1 cellular context compared by ENCODE assay signal in genomic region chr10:131896403-131896802, GRCh38.
TF ChIP-seq lines count a peak whose summit lies in the region.

No MANE protein-coding gene starts in this region.

TF ChIP-seq in K562, 482 proteins besides CTCF, POLR2A, EP300 and RAD21 (continued from another document):
- TF ChIP-seq THAP7 (CRISPR knock-in tag; IDR thresholded peaks at IDR 0.05) (no peak), PRMT5 (CRISPR knock-in tag; IDR thresholded peaks at IDR 0.05) (no peak), TCF7 (IDR thresholded peaks at IDR 0.05; ENCODE audit: borderline replicate concordance) (no peak), BHLHE40 (IDR thresholded peaks at IDR 0.05; ENCODE audit: low read length) (no peak), CAMTA2 (CRISPR knock-in tag; conservative IDR thresholded peaks at IDR 0.05) (no peak), MLLT1 (IDR thresholded peaks at IDR 0.05) (peak in 1 of 2 experiments; percentile 30; a peak in 1 of 4 replicates), HDAC1 (IDR thresholded peaks at IDR 0.05) (no peak), ZKSCAN1 (IDR thresholded peaks at IDR 0.05; ENCODE audit: low read depth, low read length) (no peak), CSDE1 (IDR thresholded peaks at IDR 0.05) (no peak), ZNF134 (CRISPR knock-in tag; conservative IDR thresholded peaks at IDR 0.05) (no peak), THRB (CRISPR knock-in tag; conservative IDR thresholded peaks at IDR 0.05) (no peak), ASH1L (IDR thresholded peaks at IDR 0.05; ENCODE audit: borderline replicate concordance, low read depth, partially characterized antibody) (no peak), TOE1 (IDR thresholded peaks at IDR 0.05; ENCODE audit: borderline replicate concordance) (no peak), TOE1 (CRISPR knock-in tag; IDR thresholded peaks at IDR 0.05; ENCODE audit: borderline replicate concordance, low read depth) (no peak), FOXA1 (IDR thresholded peaks at IDR 0.05; ENCODE audit: borderline replicate concordance) (no peak), ZNF75A (CRISPR knock-in tag; IDR thresholded peaks at IDR 0.05) (no peak), HNRNPUL1 (IDR thresholded peaks at IDR 0.05; ENCODE audit: low read length) (no peak), ZNF436 (CRISPR knock-in tag; IDR thresholded peaks at IDR 0.05) (no peak), SMAD4 (CRISPR knock-in tag; conservative IDR thresholded peaks at IDR 0.05) (no peak), ZBTB34 (CRISPR knock-in tag; IDR thresholded peaks at IDR 0.05) (no peak), CBFA2T3 (IDR thresholded peaks at IDR 0.05) (0 out of 2 replicates have a peak, but pooled peaks have one; percentile 11), ZNF766 (CRISPR knock-in tag; conservative IDR thresholded peaks at IDR 0.05) (peak; percentile 99), GABPB1 (CRISPR knock-in tag; IDR thresholded peaks at IDR 0.05) (no peak), ATF6 (CRISPR knock-in tag; IDR thresholded peaks at IDR 0.05) (no peak), PKNOX1 (IDR thresholded peaks at IDR 0.05) (peak; percentile 79), BCL6 (CRISPR knock-in tag; IDR thresholded peaks at IDR 0.05) (no peak), CEBPG (CRISPR knock-in tag; IDR thresholded peaks at IDR 0.05) (peak; percentile 26; the same call in 1 of the 2 replicates), CEBPG (tag; conservative IDR thresholded peaks at IDR 0.05 in 1 of 2, IDR thresholded peaks at IDR 0.05 in 1 of 2) (peak; percentile 12 to 36; a peak in 1 of 4 replicates), HDAC2 (IDR thresholded peaks at IDR 0.05) (0 out of 2 replicates have a peak, but pooled peaks have one; percentile 21), CXXC5 (CRISPR knock-in tag; IDR thresholded peaks at IDR 0.05) (peak; percentile 48), KDM1A (IDR thresholded peaks at IDR 0.05) (peak; percentile 66 to 70), MEIS2 (IDR thresholded peaks at IDR 0.05; ENCODE audit: partially characterized antibody) (peak; percentile 85), L3MBTL2 (IDR thresholded peaks at IDR 0.05) (peak; percentile 79), MCM2 (IDR thresholded peaks at IDR 0.05; ENCODE audit: low read depth) (no peak), CBX3 (IDR thresholded peaks at IDR 0.05; ENCODE audit: borderline replicate concordance in 1 of 2, low read length in 2 of 2) (no peak), SIRT6 (IDR thresholded peaks at IDR 0.05; ENCODE audit: low read depth, low read length) (no peak), SMAD3 (CRISPR knock-in tag; conservative IDR thresholded peaks at IDR 0.05) (0 out of 2 replicates have a peak, but pooled peaks have one; percentile 41), ZNF561 (CRISPR knock-in tag; conservative IDR thresholded peaks at IDR 0.05) (no peak)
